14 cellular contexts compared by ENCODE assay signal in genomic region chr11:126700773-126701554, GRCh38.
DNase-seq lines count a peak whose midpoint lies in the region; ATAC-seq and TF ChIP-seq lines count a peak whose summit lies in the region.
"Had no signal": no experiment of that assay in that cellular context is flagged by ENCODE, and none has a peak within 500 bp of the region (broad histone marks: within the 10 kb centered on the region; RNA-seq: fewer than 3 reads in every experiment).

No MANE protein-coding gene starts in this region.

- H3K4me3 ChIP-seq in trophoblast cell (ENCODE audit: low read depth, low read length): no peak overlapping the region
- H3K4me3 ChIP-seq in transverse colon: no peak overlapping the region

- no peak overlapping the region for H2BK120ac ChIP-seq in trophoblast cell (ENCODE audit: insufficient read depth, low read length, poor library complexity)

- H3K4me2 ChIP-seq in trophoblast cell (ENCODE audit: low read length): no peak overlapping the region

- WGBS in trophoblast cell (ENCODE audit: extremely low coverage, insufficient coverage, insufficient read length): no CpG with 5 or more reads among the region's 9 CpGs
- 83 to 91% methylated on average over 8 to 9 of the region's 9 CpGs for WGBS in transverse colon (ENCODE audit: low coverage in 1 of 2), 2 donors

- H3K4me1 ChIP-seq in trophoblast cell (ENCODE audit: control insufficient read depth in 1 of 2, insufficient read depth in 2 of 2, low read length in 2 of 2) (peaks cover 0 to 6% of the 10 kb centered on the region in 2 experiments), transverse colon (no peaks in the 10 kb centered on the region)

- ATAC-seq in GM21367 (IDR thresholded peaks at IDR 0.05; ENCODE audit: unreplicated experiment) (peak; percentile 83), HG03196 (IDR thresholded peaks at IDR 0.05; ENCODE audit: unreplicated experiment) (peak; percentile 50)
- ATAC-seq: natural killer cell; stimulated activated naive CD8-positive, alpha-beta T cell treated with anti-CD3 and anti-CD28 coated beads, Interleukin-15, Interleukin-2, amounts not matched to agents 100 U/mL and 50 U/mL, for 24 hours had no signal

- no peaks in the 10 kb centered on the region for H3K9me3 Mint-ChIP-seq in activated naive CD8-positive, alpha-beta T cell treated with anti-CD3 and anti-CD28 coated beads for 36 hours
- H3K9me3 Mint-ChIP-seq: activated naive CD8-positive, alpha-beta T cell treated with anti-CD3 and anti-CD28 coated beads, Interleukin-2, amount 10 ng/mL, durations not matched to agents 7 days and 5 days; natural killer cell had no signal

- no peak overlapping the region for H4K12ac ChIP-seq in trophoblast cell (ENCODE audit: low read depth, low read length)

- TF ChIP-seq POLR2A in transverse colon (IDR thresholded peaks at IDR 0.05): no peak

- H3K36me3 ChIP-seq in trophoblast cell (ENCODE audit: control insufficient read depth in 1 of 2, insufficient read depth in 2 of 2, low read length in 2 of 2): no peaks in the 10 kb centered on the region
- no peaks in the 10 kb centered on the region for H3K36me3 ChIP-seq in transverse colon

- no peak overlapping the region for H4K91ac ChIP-seq in trophoblast cell (ENCODE audit: low read depth, low read length)

- H3K27me3 ChIP-seq in trophoblast cell (ENCODE audit: insufficient read depth, low read length) (no peaks in the 10 kb centered on the region), transverse colon (peaks cover 5% of the 10 kb centered on the region)

- no peak overlapping the region for H3K14ac ChIP-seq in trophoblast cell (ENCODE audit: low read length)

- H3K27me3 Mint-ChIP-seq in activated naive CD8-positive, alpha-beta T cell treated with anti-CD3 and anti-CD28 coated beads for 36 hours: no peaks in the 10 kb centered on the region

- no peak overlapping the region for H3K9ac ChIP-seq in trophoblast cell (ENCODE audit: low read length)

- no peak overlapping the region for H2BK12ac ChIP-seq in trophoblast cell (ENCODE audit: low read length)

- H3K9me3 ChIP-seq in trophoblast cell (ENCODE audit: insufficient read depth, low read depth, low read length) (peaks cover 3% of the 10 kb centered on the region), transverse colon (no peaks in the 10 kb centered on the region)

- H3K4me1 Mint-ChIP-seq in activated naive CD8-positive, alpha-beta T cell treated with anti-CD3 and anti-CD28 coated beads for 36 hours: no peaks in the 10 kb centered on the region
- H3K4me1 Mint-ChIP-seq: activated naive CD8-positive, alpha-beta T cell treated with anti-CD3 and anti-CD28 coated beads, Interleukin-2, amount 10 ng/mL, durations not matched to agents 7 days and 5 days; B cell; natural killer cell had no signal

- peak; percentile 54 for DNase-seq in GM13976 (ENCODE audit: low spot score)
- DNase-seq in fibroblast of peridontal ligament (ENCODE audit: extremely low read depth): peak; percentile 25
- DNase-seq in trophoblast cell: no peak
- DNase-seq in D341Med (ENCODE audit: low spot score): no peak
- no peak for DNase-seq in transverse colon
- DNase-seq in activated naive CD8-positive, alpha-beta T cell treated with anti-CD3 and anti-CD28 coated beads for 36 hours: no peak
- DNase-seq: activated CD4-positive, alpha-beta T cell treated with anti-CD3 and anti-CD28 coated beads, Interleukin-2, amount 50 U/mL, for 4 hours; activated naive CD8-positive, alpha-beta T cell treated with anti-CD3 and anti-CD28 coated beads, Interleukin-2, amount 10 ng/mL, durations not matched to agents 7 days and 5 days; natural killer cell; stimulated activated CD4-positive, alpha-beta T cell treated with anti-CD3 and anti-CD28 coated beads, Interleukin-15, amount 100 ng/mL, for 24 hours; stimulated activated naive CD8-positive, alpha-beta T cell treated with anti-CD3 and anti-CD28 coated beads, Interleukin-15, Interleukin-2, amounts not matched to agents 100 U/mL and 50 U/mL, for 24 hours had no signal

- no peak overlapping the region for H3K27ac ChIP-seq in trophoblast cell (ENCODE audit: low read depth, low read length)
- H3K27ac ChIP-seq in transverse colon: no peak overlapping the region

- H3K23ac ChIP-seq in trophoblast cell (ENCODE audit: low read length): no peak overlapping the region

- no peak overlapping the region for H2AK5ac ChIP-seq in trophoblast cell (ENCODE audit: low read length)

- intact Hi-C loops in transverse colon (cut with DNase I; ENCODE audit: low total_unique reads): no loop called here

- no peaks in the 10 kb centered on the region for H3K79me2 ChIP-seq in trophoblast cell (ENCODE audit: control insufficient read depth, insufficient read depth, low read length, poor library complexity)

- no peaks in the 10 kb centered on the region for H3K79me1 ChIP-seq in trophoblast cell (ENCODE audit: low read length)

- no peak overlapping the region for H3K27ac Mint-ChIP-seq in activated naive CD8-positive, alpha-beta T cell treated with anti-CD3 and anti-CD28 coated beads for 36 hours
- H3K27ac Mint-ChIP-seq: activated naive CD8-positive, alpha-beta T cell treated with anti-CD3 and anti-CD28 coated beads, Interleukin-2, amount 10 ng/mL, durations not matched to agents 7 days and 5 days; B cell; natural killer cell had no signal

- no peak overlapping the region for H2AFZ ChIP-seq in trophoblast cell (ENCODE audit: insufficient read depth, low read length, poor library complexity)

- no peak overlapping the region for H3K4ac ChIP-seq in trophoblast cell (ENCODE audit: low read depth, low read length)

- H3K18ac ChIP-seq in trophoblast cell (ENCODE audit: low read length): no peak overlapping the region

- no peak for TF ChIP-seq EP300 in transverse colon (IDR thresholded peaks at IDR 0.05; ENCODE audit: low read depth)

- in situ Hi-C loops in GM13976 (cut with MboI; ENCODE audit: low sequenced_read_pairs, unreplicated experiment): no loop called here
- in situ Hi-C loops in transverse colon (cut with MboI; ENCODE audit: low pct_ligation_motif_present in 1 of 4, low pct_unique_long_range_greater_than_20kb in 1 of 4, low sequenced_read_pairs in 3 of 4): loop anchor here in 1 of 4 donors (25.0 kb wide), 1 partner anchor 286 kb away; no protein-coding TSS in a partner anchor

- no peak for TF ChIP-seq CTCF in GM13976 (IDR thresholded peaks at IDR 0.05; ENCODE audit: borderline replicate concordance, control extremely low read depth, extremely low read depth, insufficient read depth, missing control alignments)
- TF ChIP-seq CTCF in transverse colon (IDR thresholded peaks at IDR 0.05): no peak

- H4K8ac ChIP-seq in trophoblast cell (ENCODE audit: low read depth, low read length): no peak overlapping the region

- H3K36me3 Mint-ChIP-seq in activated naive CD8-positive, alpha-beta T cell treated with anti-CD3 and anti-CD28 coated beads for 36 hours: no peaks in the 10 kb centered on the region
- H3K36me3 Mint-ChIP-seq: activated naive CD8-positive, alpha-beta T cell treated with anti-CD3 and anti-CD28 coated beads, Interleukin-2, amount 10 ng/mL, durations not matched to agents 7 days and 5 days; natural killer cell had no signal

- no peak overlapping the region for H3K4me3 Mint-ChIP-seq in activated naive CD8-positive, alpha-beta T cell treated with anti-CD3 and anti-CD28 coated beads for 36 hours
- H3K4me3 Mint-ChIP-seq: activated naive CD8-positive, alpha-beta T cell treated with anti-CD3 and anti-CD28 coated beads, Interleukin-2, amount 10 ng/mL, durations not matched to agents 7 days and 5 days; B cell; natural killer cell had no signal

- no peak overlapping the region for H2BK5ac ChIP-seq in trophoblast cell (ENCODE audit: low read depth, low read length, poor library complexity)

Comparison
In these comparisons a context has a peak if more than half of its experiments do, and no peak if none do; other contexts are left out.
1. DNase-seq: peak in GM13976 (single experiment) and fibroblast of peridontal ligament (single experiment); none in trophoblast cell (0 of 2), D341Med (single experiment), transverse colon (single experiment) and activated naive CD8-positive, alpha-beta T cell treated with anti-CD3 and anti-CD28 coated beads for 36 hours (single experiment).